ENCODE assay signal across 26 cellular contexts in genomic region chr21:35777081-35777480, GRCh38.
DNase-seq lines count a peak whose midpoint lies in the region; ATAC-seq and TF ChIP-seq lines count a peak whose summit lies in the region.
"Had no signal": no experiment of that assay in that cellular context is flagged by ENCODE, and none has a peak within 500 bp of the region (broad histone marks: within the 10 kb centered on the region; RNA-seq: fewer than 3 reads in every experiment).

No MANE protein-coding gene starts in this region.

- H3K4me3 ChIP-seq in PC-3 (ENCODE audit: low read length) (no peak overlapping the region), WERI-Rb-1 (ENCODE audit: low read depth, low read length) (no peak overlapping the region)
- H3K4me3 ChIP-seq: BLaER1, GM12878 had no signal

- no peak for ATAC-seq in PC-3
- peak; percentile 52 for ATAC-seq in esophagus mucosa
- no peak for ATAC-seq in Right ventricle myocardium inferior
- ATAC-seq: GM12878 had no signal

- peak overlapping the region; percentile 31; the same call in 1 of the 2 replicates for H3K9ac ChIP-seq in PC-3 (ENCODE audit: low read length)
- H3K9ac ChIP-seq: BLaER1 had no signal

- H3K4me1 ChIP-seq in PC-3 (ENCODE audit: insufficient read depth, low read length), result peaks cover 40% of the 10 kb centered on the region
- H3K4me1 ChIP-seq: BE2C had no signal

- H3K9me3 Mint-ChIP-seq in osteocyte (ENCODE audit: unreplicated experiment), result no peaks in the 10 kb centered on the region
- H3K9me3 Mint-ChIP-seq: CD4-positive, CD25-positive, alpha-beta regulatory T cell had no signal

- H3K36me3 ChIP-seq in PC-3 (ENCODE audit: low read depth, low read length), result no peaks in the 10 kb centered on the region
- H3K36me3 ChIP-seq in WERI-Rb-1, result no peaks in the 10 kb centered on the region
- H3K36me3 ChIP-seq: BE2C, BLaER1 had no signal

- no peaks in the 10 kb centered on the region for H3F3A ChIP-seq in PC-3 (ENCODE audit: low read length, unreplicated experiment)

- H3K27me3 ChIP-seq in PC-3 (ENCODE audit: low read length) (no peaks in the 10 kb centered on the region), WERI-Rb-1 (ENCODE audit: insufficient read depth, low read depth, severe bottlenecking) (peaks cover 62% of the 10 kb centered on the region)
- H3K27me3 ChIP-seq: BE2C, BLaER1 had no signal

- H2AFZ ChIP-seq in PC-3 (ENCODE audit: low read length), result no peak overlapping the region

- no peaks in the 10 kb centered on the region for H3K79me2 ChIP-seq in PC-3 (ENCODE audit: low read length)

- no peaks in the 10 kb centered on the region for H4K20me1 ChIP-seq in PC-3 (ENCODE audit: low read length)
- H4K20me1 ChIP-seq: BLaER1 had no signal

- H3K4me1 Mint-ChIP-seq in osteocyte (ENCODE audit: unreplicated experiment), result peaks cover 22% of the 10 kb centered on the region
- H3K4me1 Mint-ChIP-seq: CD14-positive monocyte; CD4-positive, alpha-beta memory T cell; CD4-positive, CD25-positive, alpha-beta regulatory T cell; CD8-positive, alpha-beta memory T cell had no signal

- no peaks in the 10 kb centered on the region for H3K27me3 Mint-ChIP-seq in osteocyte (ENCODE audit: unreplicated experiment)

- no peaks in the 10 kb centered on the region for H3K9me2 ChIP-seq in PC-3 (replicated peaks; ENCODE audit: low read length)

- no peak overlapping the region for H3K4me3 Mint-ChIP-seq in osteocyte (ENCODE audit: unreplicated experiment)
- H3K4me3 Mint-ChIP-seq: CD14-positive monocyte; CD4-positive, alpha-beta memory T cell; CD4-positive, CD25-positive, alpha-beta regulatory T cell; CD8-positive, alpha-beta memory T cell had no signal

- H3K9me3 ChIP-seq in PC-3 (ENCODE audit: low read length), result no peaks in the 10 kb centered on the region
- no peaks in the 10 kb centered on the region for H3K9me3 ChIP-seq in WERI-Rb-1 (ENCODE audit: severe bottlenecking)
- H3K9me3 ChIP-seq: BE2C had no signal

- no peak overlapping the region for H3K4me2 ChIP-seq in PC-3 (ENCODE audit: low read length)
- H3K4me2 ChIP-seq: BLaER1 had no signal

- POLR2A ChIA-PET in PC-3 (lab: Charles Lee; ENCODE audit: unreplicated experiment), result no interaction called here

- intact Hi-C loops in PC-3 (cut with micrococcal nuclease) (no loop called here), Right ventricle myocardium inferior (cut with DNase I) (no loop called here)

- CTCF ChIA-PET in PC-3 (lab: Charles Lee), result no interaction called here

- H3K27ac ChIP-seq in PC-3 (ENCODE audit: low read length) (peak overlapping the region; percentile 80), epithelial cell of prostate (peak overlapping the region; percentile 69), WERI-Rb-1 (no peak overlapping the region)
- H3K27ac ChIP-seq: BLaER1 had no signal

- no peak for DNase-seq in PC-3
- no peak for DNase-seq in epithelial cell of prostate (ENCODE audit: low read depth, low spot score)
- DNase-seq in osteocyte (ENCODE audit: extremely low spot score, unreplicated experiment), result peak; percentile 64
- no peak for DNase-seq in WERI-Rb-1
- no peak for DNase-seq in stimulated activated CD4-positive, alpha-beta T cell treated with anti-CD3 and anti-CD28 coated beads, Interleukin-2, amount 100 ng/mL, for 48 hours
- DNase-seq in NCI-H748 treated with DMSO at 0.1 percent for 48 hours (lab: John Stamatoyannopoulos, UW), result no peak
- DNase-seq in Right ventricle myocardium inferior (ENCODE audit: missing footprints), result no peak
- DNase-seq: 8988T; ACHN; BE2C; C1 segment of cervical spinal cord; CD4-positive, alpha-beta memory T cell; CD4-positive, CD25-positive, alpha-beta regulatory T cell; CD8-positive, alpha-beta memory T cell; COR-L47; DMS 273 treated with DMSO at 0.1 percent for 48 hours; DMS153; DMS53; DMS79; DND-41; EL; GDM1 had no signal

- no peak for TF ChIP-seq CTCF in PC-3 (conservative IDR thresholded peaks at IDR 0.05; ENCODE audit: low read depth, low read length)
- no peak for TF ChIP-seq CTCF in osteocyte (IDR thresholded peaks at IDR 0.05)
- TF ChIP-seq CTCF in WERI-Rb-1 (IDR thresholded peaks at IDR 0.05; ENCODE audit: low read depth, low read length), result no peak

- no peak overlapping the region for H3K27ac Mint-ChIP-seq in osteocyte (ENCODE audit: unreplicated experiment)
- H3K27ac Mint-ChIP-seq: CD14-positive monocyte; CD4-positive, alpha-beta memory T cell; CD4-positive, CD25-positive, alpha-beta regulatory T cell; CD8-positive, alpha-beta memory T cell had no signal

- BruUV-seq in PC-3 (replicated peaks; lab: Mats Ljungman, UMichigan), result no TSS peak

- H3K36me3 Mint-ChIP-seq in osteocyte (ENCODE audit: unreplicated experiment), result no peaks in the 10 kb centered on the region
- H3K36me3 Mint-ChIP-seq: CD14-positive monocyte; CD4-positive, alpha-beta memory T cell; CD4-positive, CD25-positive, alpha-beta regulatory T cell; CD8-positive, alpha-beta memory T cell had no signal
